ENCODE assay signal across 9 cellular contexts in the genomic region with DNA sequence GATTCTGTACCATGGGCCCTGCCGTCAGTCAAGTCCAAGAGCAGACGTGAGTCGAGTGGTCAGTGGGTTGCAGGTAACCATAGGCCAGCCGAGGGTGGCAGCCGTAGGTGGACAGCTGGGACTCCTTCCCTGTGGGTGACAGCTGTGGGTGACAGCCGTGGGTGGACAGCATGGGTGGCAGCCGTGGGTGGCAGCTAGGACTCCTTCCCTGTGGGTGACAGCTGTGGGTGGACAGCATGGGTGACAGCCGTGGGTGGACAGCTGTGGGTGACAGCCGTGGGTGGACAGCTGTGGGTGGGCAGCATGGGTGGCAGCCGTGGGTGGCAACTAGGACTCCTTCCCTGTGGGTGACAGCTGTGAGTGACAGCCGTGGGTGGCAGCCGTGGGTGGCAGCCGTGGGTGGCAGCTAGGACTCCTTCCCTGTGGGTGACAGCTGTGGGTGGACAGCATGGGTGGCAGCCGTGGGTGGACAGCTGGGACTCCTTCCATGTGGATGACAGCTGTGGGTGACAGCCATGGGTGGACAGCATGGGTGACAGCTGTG. TPM values are rescaled to one million over a fixed set of nuclear protein-coding genes. Genes with fewer than 3 reads are reported as not detected.
DNase-seq lines count a peak whose midpoint lies in the region; ATAC-seq, FAIRE-seq and TF ChIP-seq lines count a peak whose summit lies in the region.
"Not testable (repeated sequence)": the region's sequence is repeated elsewhere in the genome, so short reads cannot be mapped to it uniquely, and the experiment has no call there.
"Had no signal": no experiment of that assay in that cellular context is flagged by ENCODE, and none has a peak within 500 bp of the region (broad histone marks: within the 10 kb centered on the region; RNA-seq: fewer than 3 reads in every experiment).

No MANE protein-coding gene starts in this region.

- not testable (repeated sequence) for H3K9me3 Mint-ChIP-seq in CD8-positive, alpha-beta T cell
- peaks cover 28% of the 10 kb centered on the region for H3K9me3 Mint-ChIP-seq in activated CD4-positive, alpha-beta T cell treated with anti-CD3 and anti-CD28 coated beads, Interleukin-2, amount 10 ng/mL, durations not matched to agents 7 days and 5 days

- peaks cover 54% of the 10 kb centered on the region for H3K4me1 Mint-ChIP-seq in CD8-positive, alpha-beta T cell (ENCODE audit: low read depth)
- peaks cover 17% of the 10 kb centered on the region for H3K4me1 Mint-ChIP-seq in activated CD4-positive, alpha-beta T cell treated with anti-CD3 and anti-CD28 coated beads, Interleukin-2, amount 10 ng/mL, durations not matched to agents 7 days and 5 days

- intact Hi-C loops in CD8-positive, alpha-beta T cell (cut with DNase I, micrococcal nuclease) = loop anchor here in 1 of 2 experiments (1.0 kb wide), 1 partner anchor 18 kb away; no protein-coding TSS in a partner anchor
- intact Hi-C loops in kidney (cut with DNase I) = not testable (repeated sequence)

- not testable (repeated sequence) for H3K36me3 ChIP-seq in CD8-positive, alpha-beta T cell (ENCODE audit: insufficient read depth, low read length); HEK293 (ENCODE audit: control insufficient read depth in 2 of 2, insufficient read depth in 1 of 2, low read length in 2 of 2); bronchial epithelial cell (ENCODE audit: control insufficient read depth, insufficient read depth, low read length); kidney (ENCODE audit: control insufficient read depth in 1 of 2, insufficient read depth in 2 of 2, low read length in 2 of 2)

- DNase-seq in CD8-positive, alpha-beta T cell; activated CD4-positive, alpha-beta T cell treated with anti-CD3 and anti-CD28 coated beads, Interleukin-2, amount 10 ng/mL, durations not matched to agents 7 days and 5 days; bronchial epithelial cell (ENCODE audit: low read depth): not testable (repeated sequence)
- peak; percentile 57 for DNase-seq in kidney
- DNase-seq in stimulated activated CD4-positive, alpha-beta T cell treated with anti-CD3 and anti-CD28 coated beads, Interleukin-2, amount 100 ng/mL, for 4 hours (ENCODE audit: low read depth) = peak; percentile 24

- not testable (repeated sequence) for H3K4me3 Mint-ChIP-seq in CD8-positive, alpha-beta T cell; activated CD4-positive, alpha-beta T cell treated with anti-CD3 and anti-CD28 coated beads, Interleukin-2, amount 10 ng/mL, durations not matched to agents 7 days and 5 days

- H3K4me3 ChIP-seq in CD8-positive, alpha-beta T cell (ENCODE audit: low read depth, low read length); HEK293 (ENCODE audit: low read depth, low read length); bronchial epithelial cell (ENCODE audit: low read depth, low read length); kidney (ENCODE audit: low read length in 2 of 2): not testable (repeated sequence)

- FAIRE-seq in bronchial epithelial cell (lab: Jason Lieb, UNC) = peak; percentile 40
- not testable (repeated sequence) for FAIRE-seq in kidney (lab: Jason Lieb, UNC)

- not testable (repeated sequence) for H3K36me3 Mint-ChIP-seq in CD8-positive, alpha-beta T cell
- H3K36me3 Mint-ChIP-seq in activated CD4-positive, alpha-beta T cell treated with anti-CD3 and anti-CD28 coated beads, Interleukin-2, amount 10 ng/mL, durations not matched to agents 7 days and 5 days (ENCODE audit: low read depth) = peaks cover 21% of the 10 kb centered on the region

- TF ChIP-seq CTCF in CD8-positive, alpha-beta T cell (IDR thresholded peaks at IDR 0.05); HEK293 (tag by site-specific recombination; IDR thresholded peaks at IDR 0.05); bronchial epithelial cell (IDR thresholded peaks at IDR 0.05; ENCODE audit: insufficient read depth, low read length, severe bottlenecking); kidney (IDR thresholded peaks at IDR 0.05; ENCODE audit: borderline replicate concordance, extremely low read depth, insufficient read depth): not testable (repeated sequence)

- not testable (repeated sequence) for H3K9ac ChIP-seq in kidney (ENCODE audit: low read length in 2 of 2)

- not testable (repeated sequence) for ATAC-seq in CD8-positive, alpha-beta T cell

- H3K27ac ChIP-seq in CD8-positive, alpha-beta T cell (ENCODE audit: low read depth, low read length); HEK293 (ENCODE audit: extremely low read depth, low read depth, low read length); kidney (ENCODE audit: low read depth in 2 of 2, low read length in 2 of 2): not testable (repeated sequence)

- H3K27ac Mint-ChIP-seq in CD8-positive, alpha-beta T cell = peak overlapping the region; percentile 55
- H3K27ac Mint-ChIP-seq in activated CD4-positive, alpha-beta T cell treated with anti-CD3 and anti-CD28 coated beads, Interleukin-2, amount 10 ng/mL, durations not matched to agents 7 days and 5 days = peak overlapping the region; percentile 65

- peaks cover 52% of the 10 kb centered on the region for H3K4me1 ChIP-seq in CD8-positive, alpha-beta T cell (ENCODE audit: insufficient read depth, low read length)
- H3K4me1 ChIP-seq in HEK293 (ENCODE audit: control insufficient read depth, insufficient read depth, low read length); kidney (ENCODE audit: control insufficient read depth in 1 of 2, insufficient read depth in 1 of 2, low read depth in 1 of 2, low read length in 2 of 2): not testable (repeated sequence)

- peaks cover 12% of the 10 kb centered on the region for H3K9me3 ChIP-seq in CD8-positive, alpha-beta T cell (ENCODE audit: low read length)
- H3K9me3 ChIP-seq in HEK293 (ENCODE audit: control insufficient read depth, insufficient read depth, low read depth, low read length); kidney (ENCODE audit: control insufficient read depth in 1 of 2, low read length in 2 of 2): not testable (repeated sequence)

- CTCF ChIA-PET in CD8-positive, alpha-beta T cell (lab: Charles Lee) = interaction anchor here (1.2 to 2.3 kb wide), 4 partner anchors 9 to 14 kb away, joined by 3 to 8 read pairs (median 6); no protein-coding TSS in a partner anchor
- CTCF ChIA-PET in HEK293 (lab: Yijun Ruan, JAX) = interaction anchor here (1.2 kb wide), 1 partner anchor 360 kb away, joined by 6 read pairs; no protein-coding TSS in a partner anchor
- CTCF ChIA-PET in activated CD4-positive, alpha-beta T cell treated with anti-CD3 and anti-CD28 coated beads, Interleukin-2, amount 10 ng/mL, durations not matched to agents 7 days and 5 days (lab: Charles Lee) = interaction anchor here (1.2 kb wide), 1 partner anchor 12 kb away, joined by 3 read pairs; no protein-coding TSS in a partner anchor

- H3K27me3 ChIP-seq in CD8-positive, alpha-beta T cell (ENCODE audit: insufficient read depth, low read length); bronchial epithelial cell (ENCODE audit: control insufficient read depth, insufficient read depth, low read length): not testable (repeated sequence)

- not testable (repeated sequence) for H3K27me3 Mint-ChIP-seq in CD8-positive, alpha-beta T cell (ENCODE audit: low read depth); activated CD4-positive, alpha-beta T cell treated with anti-CD3 and anti-CD28 coated beads, Interleukin-2, amount 10 ng/mL, durations not matched to agents 7 days and 5 days

- POLR2A ChIA-PET in CD8-positive, alpha-beta T cell (lab: Charles Lee) = interaction anchor here (1.4 kb wide), 1 partner anchor 11 kb away, joined by 3 read pairs; no protein-coding TSS in a partner anchor
- POLR2A ChIA-PET in HEK293 (lab: Yijun Ruan, JAX); activated CD4-positive, alpha-beta T cell treated with anti-CD3 and anti-CD28 coated beads, Interleukin-2, amount 10 ng/mL, durations not matched to agents 7 days and 5 days (lab: Charles Lee): not testable (repeated sequence)

TF ChIP-seq in HEK293, 187 proteins besides CTCF, POLR2A, EP300 and RAD21:
- TF ChIP-seq ZFHX2 (tag by site-specific recombination; conservative IDR thresholded peaks at IDR 0.05) (peak; percentile 72), EGR2 (tag by site-specific recombination; IDR thresholded peaks at IDR 0.05; ENCODE audit: low read depth) (0 out of 2 replicates have a peak, but pooled peaks have one; percentile 50)

RNA-seq across cellular contexts. Expression of a gene that starts 2.6 kb away (rescaled TPM):
- total RNA-seq in CD8-positive, alpha-beta T cell = 1 to 10 TPM; 3.8 to 4.1 TPM
- not detected for total RNA-seq in activated CD4-positive, alpha-beta T cell treated with anti-CD3 and anti-CD28 coated beads, Interleukin-2, amount 10 ng/mL, durations not matched to agents 7 days and 5 days
- total RNA-seq in bronchial epithelial cell (not detected in 2 replicates), kidney (not detected)
- polyA plus RNA-seq in kidney (ENCODE audit: insufficient read depth, low read depth, low replicate concordance) = not detected
- total RNA-seq: A172, Calu3, H9 had no signal

RNA-seq across cellular contexts. Expression of a gene that starts 44.0 kb away (rescaled TPM):
- total RNA-seq in CD8-positive, alpha-beta T cell = 100 to 1,000 TPM; 144 TPM
- 100 to 1,000 TPM; 114 to 115 TPM for total RNA-seq in activated CD4-positive, alpha-beta T cell treated with anti-CD3 and anti-CD28 coated beads, Interleukin-2, amount 10 ng/mL, durations not matched to agents 7 days and 5 days
- total RNA-seq in bronchial epithelial cell = 1.2 and 2.6 TPM in 2 replicates
- total RNA-seq in kidney = 28.8 TPM
- 4.2 TPM for polyA plus RNA-seq in kidney (ENCODE audit: insufficient read depth, low read depth, low replicate concordance)

RNA-seq across cellular contexts. Expression of a gene that starts 58.3 kb away (rescaled TPM):
- total RNA-seq in CD8-positive, alpha-beta T cell = 10 to 100 TPM; 55.6 to 56.2 TPM
- total RNA-seq in activated CD4-positive, alpha-beta T cell treated with anti-CD3 and anti-CD28 coated beads, Interleukin-2, amount 10 ng/mL, durations not matched to agents 7 days and 5 days = 10 to 100 TPM; 81.6 to 85.4 TPM
- total RNA-seq in bronchial epithelial cell (36.7 and 41.1 TPM in 2 replicates), kidney (57.7 TPM)
- polyA plus RNA-seq in kidney (ENCODE audit: insufficient read depth, low read depth, low replicate concordance) = 49.3 TPM
